Comparison of ENCODE assay signal across 9 cellular contexts in genomic region chr16:57590654-57591085, GRCh38. TPM values are rescaled to one million over a fixed set of nuclear protein-coding genes. Genes with fewer than 3 reads are reported as not detected.
A peak's percentile ranks its signal among the peaks of the same experiment; 100 is the strongest.
DNase-seq lines count a peak whose midpoint lies in the region; ATAC-seq, FAIRE-seq and TF ChIP-seq lines count a peak whose summit lies in the region.
"Had no signal": no experiment of that assay in that cellular context is flagged by ENCODE, and none has a peak within 500 bp of the region (broad histone marks: within the 10 kb centered on the region; RNA-seq: fewer than 3 reads in every experiment).

No MANE protein-coding gene starts in this region.

- POLR2A ChIA-PET in activated CD4-positive, alpha-beta T cell treated with anti-CD3 and anti-CD28 coated beads for 36 hours (lab: Charles Lee), result interaction anchor here (0.5 to 1.0 kb wide), 4 partner anchors 12 to 864 kb away, joined by 3 to 5 read pairs (median 4); no protein-coding TSS in a partner anchor
- POLR2A ChIA-PET in endothelial cell of umbilical vein (lab: Charles Lee), result interaction anchor here (1.4 kb wide), 1 partner anchor 57 kb away, joined by 4 read pairs; no protein-coding TSS in a partner anchor

- peak overlapping the region; percentile 43 for H3K4me2 ChIP-seq in endothelial cell of umbilical vein (ENCODE audit: insufficient read depth, low read length)

- dilution Hi-C loops in endothelial cell of umbilical vein (cut with MboI; ENCODE audit: extremely low pct_ligation_motif_present, low sequenced_read_pairs), result no loop called here

- H3K9me3 Mint-ChIP-seq in activated CD4-positive, alpha-beta T cell treated with anti-CD3 and anti-CD28 coated beads for 36 hours (ENCODE audit: low read depth), result peaks cover 4% of the 10 kb centered on the region

- no peaks in the 10 kb centered on the region for H3K27me3 Mint-ChIP-seq in activated CD4-positive, alpha-beta T cell treated with anti-CD3 and anti-CD28 coated beads for 36 hours

- no peak for TF ChIP-seq CTCF in endothelial cell of umbilical vein (IDR thresholded peaks at IDR 0.05; ENCODE audit: extremely low read depth in 1 of 2, insufficient read depth in 1 of 2, low read depth in 1 of 2, low read length in 2 of 2)

- peaks cover 32% of the 10 kb centered on the region for H3K4me1 Mint-ChIP-seq in activated CD4-positive, alpha-beta T cell treated with anti-CD3 and anti-CD28 coated beads for 36 hours

- no peaks in the 10 kb centered on the region for H3K9me3 ChIP-seq in endothelial cell of umbilical vein (replicated peaks; ENCODE audit: control insufficient read depth, insufficient read depth, low read length)

- no peaks in the 10 kb centered on the region for H3K27me3 ChIP-seq in endothelial cell of umbilical vein (ENCODE audit: control insufficient read depth in 2 of 2, insufficient read depth in 2 of 2, low read length in 2 of 2)

- intact Hi-C loops in activated CD4-positive, alpha-beta T cell treated with anti-CD3 and anti-CD28 coated beads for 36 hours (cut with DNase I, micrococcal nuclease), result loop anchor here (1.0 to 5.0 kb wide), 9 partner anchors 12 to 412 kb away; partner anchors contain the start of genes KATNB1 (in 2 of the 2), USB1 (in 1 of the 2) and ZNF319 (in 1 of the 2)
- intact Hi-C loops in endothelial cell of umbilical vein (cut with micrococcal nuclease), result loop anchor here (1.0 to 5.0 kb wide), 7 partner anchors 14 to 410 kb away; partner anchors contain the start of genes ADGRG1, KATNB1, USB1 and ZNF319

- CTCF ChIA-PET in activated CD4-positive, alpha-beta T cell treated with anti-CD3 and anti-CD28 coated beads for 36 hours (lab: Charles Lee), result interaction anchor here (0.6 to 6.7 kb wide), 19 partner anchors 8 to 195 kb away, joined by 3 to 57 read pairs (median 5); partner anchors contain the start of genes ADGRG5 and KATNB1
- CTCF ChIA-PET in endothelial cell of umbilical vein (lab: Charles Lee), result interaction anchor here (0.6 to 4.6 kb wide), 45 partner anchors 9 to 411 kb away, joined by 3 to 117 read pairs (median 7); partner anchors contain the start of genes ADGRG1, ADGRG3, KATNB1 and USB1

- peak overlapping the region; percentile 64 for H2AFZ ChIP-seq in endothelial cell of umbilical vein (ENCODE audit: low read depth, low read length)

- no peaks in the 10 kb centered on the region for H3K9me1 ChIP-seq in endothelial cell of umbilical vein (replicated peaks; ENCODE audit: control insufficient read depth, extremely low read depth, insufficient read depth, low read length)

- DNase-seq in activated CD4-positive, alpha-beta T cell treated with anti-CD3 and anti-CD28 coated beads for 36 hours, result no peak
- no peak for DNase-seq in activated CD4-positive, alpha-beta T cell treated with anti-CD3 and anti-CD28 coated beads, Interleukin-2, amount 50 U/mL, for 4 hours
- peak; percentile 94 for DNase-seq in NCI-H226
- DNase-seq in endothelial cell of umbilical vein (ENCODE audit: low read depth, low spot score), result peak; percentile 35
- peak; percentile 36 for DNase-seq in skeletal muscle cell (ENCODE audit: low read depth)
- DNase-seq in superior temporal gyrus (ENCODE audit: extremely low spot score), result no peak
- no peak for DNase-seq in cerebellum (ENCODE audit: low spot score)

- H3K79me2 ChIP-seq in endothelial cell of umbilical vein (ENCODE audit: control insufficient read depth, insufficient read depth, low read length), result no peaks in the 10 kb centered on the region

- H3K27ac ChIP-seq in endothelial cell of umbilical vein (ENCODE audit: insufficient read depth, low read depth, low read length), result peak overlapping the region; percentile 32

- TF ChIP-seq POLR2A in endothelial cell of umbilical vein (IDR thresholded peaks at IDR 0.05; ENCODE audit: low read depth, low read length), result no peak

- H3K4me1 ChIP-seq in endothelial cell of umbilical vein (ENCODE audit: control insufficient read depth, extremely low read depth, insufficient read depth, low read length), result peaks cover 12% of the 10 kb centered on the region

- FAIRE-seq in endothelial cell of umbilical vein (lab: Jason Lieb, UNC), result peak; percentile 59

- peak overlapping the region; percentile 60 for H3K4me3 Mint-ChIP-seq in activated CD4-positive, alpha-beta T cell treated with anti-CD3 and anti-CD28 coated beads for 36 hours
- H3K4me3 Mint-ChIP-seq: B cell had no signal

- peak; percentile 21 for ATAC-seq in activated CD4-positive, alpha-beta T cell treated with anti-CD3 and anti-CD28 coated beads for 36 hours
- no peak for ATAC-seq in HG03571 (IDR thresholded peaks at IDR 0.05; ENCODE audit: unreplicated experiment)

- H4K20me1 ChIP-seq in endothelial cell of umbilical vein (replicated peaks; ENCODE audit: control insufficient read depth, extremely low read depth, insufficient read depth, low read length), result no peaks in the 10 kb centered on the region

- H3K4me3 ChIP-seq in endothelial cell of umbilical vein (replicated peaks in 1 of 3; ENCODE audit: insufficient read depth in 1 of 3, low read depth in 1 of 3, low read length in 3 of 3) (no peak overlapping the region), skeletal muscle cell (ENCODE audit: low read depth, low read length) (no peak overlapping the region)

- H3K36me3 Mint-ChIP-seq in activated CD4-positive, alpha-beta T cell treated with anti-CD3 and anti-CD28 coated beads for 36 hours (ENCODE audit: low read depth), result peaks cover 2% of the 10 kb centered on the region

- H3K27ac Mint-ChIP-seq in activated CD4-positive, alpha-beta T cell treated with anti-CD3 and anti-CD28 coated beads for 36 hours, result peak overlapping the region; percentile 92
- H3K27ac Mint-ChIP-seq: B cell had no signal

- no peaks in the 10 kb centered on the region for H3K36me3 ChIP-seq in endothelial cell of umbilical vein (ENCODE audit: control insufficient read depth in 2 of 2, extremely low read depth in 1 of 2, insufficient read depth in 2 of 2, low read length in 2 of 2)

- no peak overlapping the region for H3K9ac ChIP-seq in endothelial cell of umbilical vein (replicated peaks; ENCODE audit: extremely low read depth, insufficient read depth, low read length)

- no TSS peak for BruUV-seq in endothelial cell of umbilical vein (replicated peaks; lab: Mats Ljungman, UMichigan)

TF ChIP-seq in endothelial cell of umbilical vein, 7 proteins besides CTCF, POLR2A, EP300 and RAD21:
- peak; percentile 57 for TF ChIP-seq FOS (IDR thresholded peaks at IDR 0.05; ENCODE audit: borderline replicate concordance, insufficient read depth, low read length)
- TF ChIP-seq MAX (IDR thresholded peaks at IDR 0.05; ENCODE audit: insufficient read depth, insufficient read length), result no peak
- no peak for TF ChIP-seq GATA2 (IDR thresholded peaks at IDR 0.05; ENCODE audit: insufficient read depth, insufficient read length, low read depth, low read length)
- TF ChIP-seq EZH2 (IDR thresholded peaks at IDR 0.05; ENCODE audit: borderline replicate concordance, low read depth, low read length, severe bottlenecking), result no peak

RNA-seq across cellular contexts. Expression of gene ADGRG1, which starts 37.8 kb away (rescaled TPM):
- total RNA-seq in activated CD4-positive, alpha-beta T cell treated with anti-CD3 and anti-CD28 coated beads for 36 hours, result 1 to 10 TPM; 6.3 to 6.8 TPM
- total RNA-seq in endothelial cell of umbilical vein (92.5 and 116 TPM in 2 replicates), cerebellum (109 TPM)
- polyA plus RNA-seq in endothelial cell of umbilical vein, result 45.6 and 45.7 TPM in 2 replicates
- 34.6 and 34.8 TPM in 2 replicates for polyA plus RNA-seq in endothelial cell of umbilical vein (2011; cell fraction: cytosol; rRNA removed)
- polyA plus RNA-seq in endothelial cell of umbilical vein (2011; cell fraction: nucleus; rRNA removed), result 35.5 and 39.9 TPM in 2 replicates
- 50.7 and 64.0 TPM in 2 replicates for polyA plus RNA-seq in endothelial cell of umbilical vein (2012)
- 28.6 and 32.1 TPM in 2 replicates for polyA minus RNA-seq in endothelial cell of umbilical vein
- 12.8 TPM for polyA minus RNA-seq in endothelial cell of umbilical vein (2011; cell fraction: cytosol; rRNA and poly(A)+ RNA removed)
- polyA minus RNA-seq in endothelial cell of umbilical vein (2011; cell fraction: nucleus; rRNA and poly(A)+ RNA removed), result 20.8 and 23.1 TPM in 2 replicates

RNA-seq across cellular contexts. Expression of gene ADGRG5, which starts 48.2 kb away (rescaled TPM):
- total RNA-seq in activated CD4-positive, alpha-beta T cell treated with anti-CD3 and anti-CD28 coated beads for 36 hours, result 1 to 10 TPM; 3.0 to 4.9 TPM
- total RNA-seq in endothelial cell of umbilical vein (not detected in 2 replicates), cerebellum (0.91 TPM)
- polyA plus RNA-seq in endothelial cell of umbilical vein, result not detected in 2 replicates
- not detected in 2 replicates for polyA plus RNA-seq in endothelial cell of umbilical vein (2011; cell fraction: cytosol; rRNA removed)
- 0.05 TPM in 1 of 2 replicates, not detected in the other for polyA plus RNA-seq in endothelial cell of umbilical vein (2011; cell fraction: nucleus; rRNA removed)
- not detected in 2 replicates for polyA plus RNA-seq in endothelial cell of umbilical vein (2012)
- not detected in 2 replicates for polyA minus RNA-seq in endothelial cell of umbilical vein
- not detected for polyA minus RNA-seq in endothelial cell of umbilical vein (2011; cell fraction: cytosol; rRNA and poly(A)+ RNA removed)
- polyA minus RNA-seq in endothelial cell of umbilical vein (2011; cell fraction: nucleus; rRNA and poly(A)+ RNA removed), result not detected in 2 replicates

RNA-seq across cellular contexts. Expression of gene CCDC102A, which starts 54.3 kb away (rescaled TPM):
- total RNA-seq in activated CD4-positive, alpha-beta T cell treated with anti-CD3 and anti-CD28 coated beads for 36 hours, result 1 to 10 TPM; 8.8 to 9.0 TPM
- total RNA-seq in endothelial cell of umbilical vein (6.6 and 7.8 TPM in 2 replicates), cerebellum (1.9 TPM)
- 12.0 and 12.2 TPM in 2 replicates for polyA plus RNA-seq in endothelial cell of umbilical vein
- polyA plus RNA-seq in endothelial cell of umbilical vein (2011; cell fraction: cytosol; rRNA removed), result 8.3 and 11.9 TPM in 2 replicates
- polyA plus RNA-seq in endothelial cell of umbilical vein (2011; cell fraction: nucleus; rRNA removed), result 6.6 and 8.4 TPM in 2 replicates
- 5.1 and 7.9 TPM in 2 replicates for polyA plus RNA-seq in endothelial cell of umbilical vein (2012)
- 4.1 and 4.2 TPM in 2 replicates for polyA minus RNA-seq in endothelial cell of umbilical vein
- polyA minus RNA-seq in endothelial cell of umbilical vein (2011; cell fraction: cytosol; rRNA and poly(A)+ RNA removed), result 1.9 TPM
- polyA minus RNA-seq in endothelial cell of umbilical vein (2011; cell fraction: nucleus; rRNA and poly(A)+ RNA removed), result 1.4 and 3.3 TPM in 2 replicates

Comparison
In these comparisons a context has a peak if more than half of its experiments do, and no peak if none do; other contexts are left out.
1. DNase-seq: peak in NCI-H226 (single experiment), endothelial cell of umbilical vein (single experiment) and skeletal muscle cell (single experiment); none in activated CD4-positive, alpha-beta T cell treated with anti-CD3 and anti-CD28 coated beads for 36 hours (single experiment), activated CD4-positive, alpha-beta T cell treated with anti-CD3 and anti-CD28 coated beads, Interleukin-2, amount 50 U/mL, for 4 hours (0 of 2), superior temporal gyrus (single experiment) and cerebellum (single experiment).
2. RNA of gene ADGRG1, which starts 37.8 kb away (total RNA-seq): 109 TPM in cerebellum (single experiment) and 92.5 to 116 TPM in endothelial cell of umbilical vein; 6.3 to 6.8 TPM in activated CD4-positive, alpha-beta T cell treated with anti-CD3 and anti-CD28 coated beads for 36 hours; every median in the first group is over 10 times any median in the second.